ENCODE assay signal across 13 cellular contexts in the genomic region with DNA sequence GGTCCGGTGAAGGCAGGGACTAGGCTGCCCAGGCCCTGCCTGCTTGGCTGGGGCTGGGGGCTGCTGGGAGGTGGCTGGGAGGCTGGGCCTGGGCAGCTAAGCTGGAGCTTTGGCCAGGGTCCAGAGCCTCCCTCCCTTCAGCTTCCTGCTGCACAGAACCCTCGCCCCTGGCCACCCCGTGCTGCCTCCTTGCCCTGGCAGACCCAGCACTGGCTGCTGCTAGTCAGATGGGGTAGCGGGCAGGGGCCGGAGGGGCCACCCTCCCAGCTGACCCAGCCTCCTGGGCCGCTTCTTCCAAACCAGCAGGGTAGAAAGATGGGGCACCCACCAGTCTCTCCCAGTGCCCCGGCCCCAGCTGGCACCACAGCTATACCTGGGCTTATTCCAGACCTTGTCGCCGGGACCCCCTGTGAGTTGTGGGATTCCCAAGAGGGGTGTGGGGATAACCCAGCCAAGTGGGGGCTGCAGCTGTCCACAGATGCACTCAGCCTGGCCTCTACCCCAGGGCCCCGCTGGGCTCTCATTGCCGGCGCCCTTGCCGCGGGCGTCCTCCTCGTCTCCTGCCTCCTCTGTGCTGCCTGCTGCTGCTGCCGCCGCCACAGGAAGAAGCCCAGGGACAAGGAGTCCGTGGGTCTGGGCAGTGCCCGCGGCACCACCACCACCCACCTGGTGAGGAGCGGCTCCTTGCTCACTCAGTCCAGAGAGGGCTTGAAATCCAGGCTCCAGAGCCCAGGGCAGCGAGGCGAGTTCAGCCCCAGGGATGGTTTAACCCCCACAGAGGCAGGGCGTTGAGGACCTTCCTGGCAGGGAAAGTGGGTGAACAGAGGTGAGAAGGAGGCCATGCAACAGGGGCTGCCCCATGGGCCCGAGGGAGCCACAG. TPM values are rescaled to one million over a fixed set of nuclear protein-coding genes. Genes with fewer than 3 reads are reported as not detected.
A peak's percentile ranks its signal among the peaks of the same experiment; 100 is the strongest.
DNase-seq lines count a peak whose midpoint lies in the region; ATAC-seq, FAIRE-seq and TF ChIP-seq lines count a peak whose summit lies in the region.
"Had no signal": no experiment of that assay in that cellular context is flagged by ENCODE, and none has a peak within 500 bp of the region (broad histone marks: within the 10 kb centered on the region; RNA-seq: fewer than 3 reads in every experiment).

A gene with protein sequence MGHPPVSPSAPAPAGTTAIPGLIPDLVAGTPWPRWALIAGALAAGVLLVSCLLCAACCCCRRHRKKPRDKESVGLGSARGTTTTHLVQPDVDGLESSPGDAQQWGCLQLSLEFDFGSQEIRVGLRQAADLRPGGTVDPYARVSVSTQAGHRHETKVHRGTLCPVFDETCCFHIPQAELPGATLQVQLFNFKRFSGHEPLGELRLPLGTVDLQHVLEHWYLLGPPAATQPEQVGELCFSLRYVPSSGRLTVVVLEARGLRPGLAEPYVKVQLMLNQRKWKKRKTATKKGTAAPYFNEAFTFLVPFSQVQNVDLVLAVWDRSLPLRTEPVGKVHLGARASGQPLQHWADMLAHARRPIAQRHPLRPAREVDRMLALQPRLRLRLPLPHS (plus strand): TSS at position 200 of the 880 bp plus-strand sequence. CDS start 116 bp downstream, at position 316.

- no peaks in the 10 kb centered on the region for H3K27me3 ChIP-seq in bronchial epithelial cell (ENCODE audit: control insufficient read depth, insufficient read depth, low read length)
- H3K27me3 ChIP-seq in mesenchymal stem cell (ENCODE audit: control insufficient read depth in 1 of 2, insufficient read depth in 1 of 2, low read length in 2 of 2): peaks cover 0 to 25% of the 10 kb centered on the region in 2 experiments

- no peaks in the 10 kb centered on the region for H3K36me3 ChIP-seq in bronchial epithelial cell (ENCODE audit: control insufficient read depth, insufficient read depth, low read length)
- no peaks in the 10 kb centered on the region for H3K36me3 ChIP-seq in mesenchymal stem cell (ENCODE audit: control insufficient read depth in 1 of 2, insufficient read depth in 2 of 2, low read depth in 1 of 2, low read length in 2 of 2)

- H3K36me3 Mint-ChIP-seq in activated CD8-positive, alpha-beta memory T cell treated with anti-CD3 and anti-CD28 coated beads, Interleukin-2, amount 10 ng/mL, durations not matched to agents 7 days and 5 days: no peaks in the 10 kb centered on the region
- no peaks in the 10 kb centered on the region for H3K36me3 Mint-ChIP-seq in type B pancreatic cell

- no peak within 1 kb of the TSS for H3K27ac ChIP-seq in mesenchymal stem cell (ENCODE audit: low read length, poor library complexity, severe bottlenecking)

- no peaks in the 10 kb centered on the region for H3K79me1 ChIP-seq in mesenchymal stem cell (replicated peaks; ENCODE audit: low read length, poor library complexity, severe bottlenecking)

- H2BK15ac ChIP-seq in mesenchymal stem cell (ENCODE audit: low read depth, poor library complexity, severe bottlenecking): no peak within 1 kb of the TSS

- H3K4me3 ChIP-seq in bronchial epithelial cell (ENCODE audit: low read depth, low read length) (peak within 1 kb of the TSS; percentile 32), mesenchymal stem cell (ENCODE audit: insufficient read depth in 1 of 2, low read depth in 1 of 2, low read length in 2 of 2) (no peak within 1 kb of the TSS)

- no peak within 1 kb of the TSS for H2BK5ac ChIP-seq in mesenchymal stem cell (ENCODE audit: low read depth, low read length, poor library complexity, severe bottlenecking)

- WGBS in mesenchymal stem cell: 90% methylated on average over 26 of the region's 26 CpGs

- no peaks in the 10 kb centered on the region for H3K9me3 ChIP-seq in mesenchymal stem cell (ENCODE audit: control insufficient read depth, low read length)

- H2BK120ac ChIP-seq in mesenchymal stem cell (ENCODE audit: low read depth, low read length): no peak within 1 kb of the TSS

- H3K4me1 ChIP-seq in mesenchymal stem cell (ENCODE audit: control insufficient read depth, insufficient read depth, low read depth, low read length): peaks cover 54% of the 10 kb centered on the region

- no peak within 1 kb of the TSS for H3K27ac Mint-ChIP-seq in activated CD8-positive, alpha-beta memory T cell treated with anti-CD3 and anti-CD28 coated beads, Interleukin-2, amount 10 ng/mL, durations not matched to agents 7 days and 5 days
- H3K27ac Mint-ChIP-seq in type B pancreatic cell: peak within 1 kb of the TSS; percentile 99
- H3K27ac Mint-ChIP-seq: stimulated activated naive CD8-positive, alpha-beta T cell treated with anti-CD3 and anti-CD28 coated beads, Interleukin-15, Interleukin-2, amounts not matched to agents 100 ng/mL and 50 ng/mL, for 24 hours had no signal

- no peak within 1 kb of the TSS for H3K4me3 Mint-ChIP-seq in activated CD8-positive, alpha-beta memory T cell treated with anti-CD3 and anti-CD28 coated beads, Interleukin-2, amount 10 ng/mL, durations not matched to agents 7 days and 5 days
- peak within 1 kb of the TSS; percentile 70 for H3K4me3 Mint-ChIP-seq in type B pancreatic cell
- H3K4me3 Mint-ChIP-seq: neural crest cell; stimulated activated naive CD8-positive, alpha-beta T cell treated with anti-CD3 and anti-CD28 coated beads, Interleukin-15, Interleukin-2, amounts not matched to agents 100 ng/mL and 50 ng/mL, for 24 hours had no signal

- TF ChIP-seq CTCF in bronchial epithelial cell (IDR thresholded peaks at IDR 0.05; ENCODE audit: insufficient read depth, low read length, severe bottlenecking) (no peak), type B pancreatic cell (conservative IDR thresholded peaks at IDR 0.05) (no peak)

- peaks cover 7% of the 10 kb centered on the region for H3K27me3 Mint-ChIP-seq in activated CD8-positive, alpha-beta memory T cell treated with anti-CD3 and anti-CD28 coated beads, Interleukin-2, amount 10 ng/mL, durations not matched to agents 7 days and 5 days
- no peaks in the 10 kb centered on the region for H3K27me3 Mint-ChIP-seq in type B pancreatic cell

- H3K23ac ChIP-seq in mesenchymal stem cell (ENCODE audit: low read length in 2 of 2): no peak within 1 kb of the TSS

- H3K18ac ChIP-seq in mesenchymal stem cell (ENCODE audit: low read depth in 1 of 2, low read length in 2 of 2): peak within 1 kb of the TSS in 1 of 2 experiments; percentile 64

- H2AK5ac ChIP-seq in mesenchymal stem cell (ENCODE audit: low read length, severe bottlenecking): peak within 1 kb of the TSS; percentile 38

- no peak within 1 kb of the TSS for H3K9ac ChIP-seq in mesenchymal stem cell (ENCODE audit: low read length)

- no peak for FAIRE-seq in bronchial epithelial cell (lab: Jason Lieb, UNC)

- H3K14ac ChIP-seq in mesenchymal stem cell (ENCODE audit: low read length in 2 of 2): peak within 1 kb of the TSS in 1 of 2 experiments; percentile 31

- no peak within 1 kb of the TSS for H3K4me2 ChIP-seq in mesenchymal stem cell (ENCODE audit: low read length, poor library complexity, severe bottlenecking)

- H3K4ac ChIP-seq in mesenchymal stem cell (ENCODE audit: low read depth in 1 of 2, low read length in 2 of 2): peak within 1 kb of the TSS in 1 of 2 experiments; percentile 69

- H2AFZ ChIP-seq in mesenchymal stem cell (ENCODE audit: low read depth, low read length): no peak within 1 kb of the TSS

- ATAC-seq in activated CD8-positive, alpha-beta memory T cell treated with anti-CD3 and anti-CD28 coated beads, Interleukin-2, amount 10 ng/mL, durations not matched to agents 7 days and 5 days: no peak
- no peak for ATAC-seq in HG03097 (IDR thresholded peaks at IDR 0.05; ENCODE audit: low FRiP score, unreplicated experiment)

- H2BK12ac ChIP-seq in mesenchymal stem cell (ENCODE audit: low read length in 2 of 2): peak within 1 kb of the TSS in 1 of 2 experiments; percentile 73

- peaks cover 8% of the 10 kb centered on the region for H3K4me1 Mint-ChIP-seq in activated CD8-positive, alpha-beta memory T cell treated with anti-CD3 and anti-CD28 coated beads, Interleukin-2, amount 10 ng/mL, durations not matched to agents 7 days and 5 days
- peaks cover 4% of the 10 kb centered on the region for H3K4me1 Mint-ChIP-seq in type B pancreatic cell (ENCODE audit: unreplicated experiment)
- H3K4me1 Mint-ChIP-seq: neural crest cell had no signal

- peak within 1 kb of the TSS; percentile 65 for H4K91ac ChIP-seq in mesenchymal stem cell (ENCODE audit: low read length)

- CTCF ChIA-PET in activated CD8-positive, alpha-beta memory T cell treated with anti-CD3 and anti-CD28 coated beads, Interleukin-2, amount 10 ng/mL, durations not matched to agents 7 days and 5 days (lab: Charles Lee): interaction anchor here (1.1 to 7.8 kb wide), 8 partner anchors 11 to 317 kb away, joined by 3 to 533 read pairs (median 58); a partner anchor contains a TSS

- peak; percentile 53 for DNase-seq in activated CD8-positive, alpha-beta memory T cell treated with anti-CD3 and anti-CD28 coated beads for 24 hours
- DNase-seq in activated CD8-positive, alpha-beta memory T cell treated with anti-CD3 and anti-CD28 coated beads, Interleukin-2, amount 10 ng/mL, durations not matched to agents 7 days and 5 days: no peak
- DNase-seq in bronchial epithelial cell (ENCODE audit: low read depth): no peak
- DNase-seq in mesenchymal stem cell: no peak
- no peak for DNase-seq in type B pancreatic cell (ENCODE audit: extremely low spot score, unreplicated experiment)
- DNase-seq in DMS114 treated with DMSO at 0.1 percent for 48 hours (lab: John Stamatoyannopoulos, UW; ENCODE audit: unreplicated experiment): no peak
- no peak for DNase-seq in NCI-H1694 (lab: John Stamatoyannopoulos, UW)
- DNase-seq: activated naive CD4-positive, alpha-beta T cell treated with Interleukin-2 at 50 U/mL for 16 hours; central memory CD4-positive, alpha-beta T cell; head of caudate nucleus had no signal

- H3K9me3 Mint-ChIP-seq in activated CD8-positive, alpha-beta memory T cell treated with anti-CD3 and anti-CD28 coated beads, Interleukin-2, amount 10 ng/mL, durations not matched to agents 7 days and 5 days (ENCODE audit: low read depth): no peaks in the 10 kb centered on the region
- no peaks in the 10 kb centered on the region for H3K9me3 Mint-ChIP-seq in type B pancreatic cell
- H3K9me3 Mint-ChIP-seq: neural crest cell; stimulated activated naive CD8-positive, alpha-beta T cell treated with anti-CD3 and anti-CD28 coated beads, Interleukin-15, Interleukin-2, amounts not matched to agents 100 ng/mL and 50 ng/mL, for 24 hours had no signal

- H4K8ac ChIP-seq in mesenchymal stem cell (ENCODE audit: low read length): peak within 1 kb of the TSS; percentile 9

RNA-seq across cellular contexts. Expression of the gene that starts here (rescaled TPM):
- not detected for total RNA-seq in activated CD8-positive, alpha-beta memory T cell treated with anti-CD3 and anti-CD28 coated beads, Interleukin-2, amount 10 ng/mL, durations not matched to agents 7 days and 5 days
- total RNA-seq in bronchial epithelial cell (0.53 and 1.5 TPM in 2 replicates), type B pancreatic cell (ENCODE audit: low replicate concordance) (4.5 and 7.9 TPM in 2 replicates)
- not detected for polyA plus RNA-seq in mesenchymal stem cell (2013, experiment 1 of 2)
- polyA plus RNA-seq in mesenchymal stem cell (2013, experiment 2 of 2): not detected
- total RNA-seq: neural crest cell had no signal
